Comparison of ENCODE assay signal across 8 cellular contexts in the genomic region with DNA sequence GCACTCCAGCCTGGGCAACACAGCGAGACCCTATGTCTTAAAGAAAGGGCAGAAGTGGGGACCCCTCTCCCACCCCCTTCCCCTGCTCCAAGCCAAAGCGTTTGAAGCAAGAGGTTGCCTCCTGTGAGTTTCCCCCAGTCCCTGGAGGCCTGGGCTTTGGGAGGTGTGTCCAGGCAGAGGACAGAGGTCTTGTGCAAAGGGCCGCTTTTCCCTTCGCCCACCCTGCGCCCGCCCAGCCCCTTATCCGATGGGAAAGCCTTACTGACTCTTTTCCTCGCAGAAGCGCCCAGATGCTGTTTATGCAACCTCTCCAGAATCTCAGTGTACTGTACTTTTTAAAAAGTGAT. TPM values are rescaled to one million over a fixed set of nuclear protein-coding genes. Genes with fewer than 3 reads are reported as not detected.
DNase-seq lines count a peak whose midpoint lies in the region; ATAC-seq, FAIRE-seq and TF ChIP-seq lines count a peak whose summit lies in the region.

No MANE protein-coding gene starts in this region.

- DNase-seq in GM03348 (ENCODE audit: low spot score) (peak; percentile 25), SJCRH30 (no peak), fibroblast of mammary gland (ENCODE audit: low read depth) (no peak), retinal pigment epithelial cell (ENCODE audit: low read depth) (no peak), RCC 7860 (ENCODE audit: low spot score) (no peak)
- no peak for DNase-seq in stimulated activated CD4-positive, alpha-beta T cell treated with anti-CD3 and anti-CD28 coated beads, Interleukin-1b, Interleukin-23, amount 100 ng/mL, for 48 hours

- peak overlapping the region; percentile 29; the same call in 1 of the 2 replicates for H3K4me3 ChIP-seq in SJCRH30
- peak overlapping the region; percentile 29 for H3K4me3 ChIP-seq in fibroblast of mammary gland (ENCODE audit: control insufficient read depth, low read depth, low read length)
- peak overlapping the region; percentile 29 for H3K4me3 ChIP-seq in retinal pigment epithelial cell (ENCODE audit: low read length)

- no peak for TF ChIP-seq CTCF in fibroblast of mammary gland (conservative IDR thresholded peaks at IDR 0.05; ENCODE audit: control insufficient read depth, insufficient read depth, low read depth, low read length)
- no peak for TF ChIP-seq CTCF in retinal pigment epithelial cell (conservative IDR thresholded peaks at IDR 0.05; ENCODE audit: low read depth, low read length)

- no peak for FAIRE-seq in RCC 7860 (lab: Jason Lieb, UNC)

- H3K27me3 ChIP-seq in SJCRH30, result no peaks in the 10 kb centered on the region

- peaks cover 3% of the 10 kb centered on the region for H3K36me3 ChIP-seq in SJCRH30

- no peaks in the 10 kb centered on the region for H3K4me1 ChIP-seq in SJCRH30

- ATAC-seq in esophagus mucosa (no peak), HG02981 (IDR thresholded peaks at IDR 0.05; ENCODE audit: unreplicated experiment) (no peak)

- H3K9me3 ChIP-seq in SJCRH30 (replicated peaks), result no peaks in the 10 kb centered on the region

- no peak overlapping the region for H3K27ac ChIP-seq in SJCRH30

RNA-seq across cellular contexts. Expression of a gene that starts 50.6 kb away (rescaled TPM):
- 161 and 181 TPM in 2 replicates for total RNA-seq in SJCRH30 (2014; rRNA removed; shearing (Covaris generic))
- 130 TPM for total RNA-seq in esophagus mucosa
